Comparison of ENCODE assay signal across 1 cellular context in genomic region chr17:58378895-58379824, GRCh38.
TF ChIP-seq lines count a peak whose summit lies in the region.

No MANE protein-coding gene starts in this region.

TF ChIP-seq in HepG2, 621 proteins besides CTCF, POLR2A, EP300 and RAD21 (continued from another document):
- TF ChIP-seq ZNF407 (CRISPR knock-in tag; IDR thresholded peaks at IDR 0.05; ENCODE audit: not compliant biosample characterization): no peak
- TF ChIP-seq KDM6A (CRISPR knock-in tag; IDR thresholded peaks at IDR 0.05; ENCODE audit: low read depth): no peak
- no peak for TF ChIP-seq SYNCRIP (IDR thresholded peaks at IDR 0.05; ENCODE audit: insufficient read depth, low read depth, low read length)
- no peak for TF ChIP-seq TAF1 (CRISPR knock-in tag; IDR thresholded peaks at IDR 0.05)
- no peak for TF ChIP-seq ZNF503 (CRISPR knock-in tag; IDR thresholded peaks at IDR 0.05)
- no peak for TF ChIP-seq ZNF570 (CRISPR knock-in tag; IDR thresholded peaks at IDR 0.05; ENCODE audit: borderline replicate concordance)
- TF ChIP-seq HMGXB3 (CRISPR knock-in tag; IDR thresholded peaks at IDR 0.05; ENCODE audit: borderline replicate concordance): no peak
- TF ChIP-seq ZSCAN9 (CRISPR knock-in tag; IDR thresholded peaks at IDR 0.05; ENCODE audit: borderline replicate concordance): no peak
- TF ChIP-seq HDAC2 (CRISPR knock-in tag; IDR thresholded peaks at IDR 0.05): no peak
- TF ChIP-seq TBX2 (CRISPR knock-in tag; IDR thresholded peaks at IDR 0.05; ENCODE audit: borderline replicate concordance): no peak
- no peak for TF ChIP-seq PRPF4 (IDR thresholded peaks at IDR 0.05; ENCODE audit: low read depth, low read length, poor library complexity, severe bottlenecking)
- no peak for TF ChIP-seq ZNF749 (CRISPR knock-in tag; IDR thresholded peaks at IDR 0.05; ENCODE audit: borderline replicate concordance)
- no peak for TF ChIP-seq ZNF766 (CRISPR knock-in tag; IDR thresholded peaks at IDR 0.05; ENCODE audit: borderline replicate concordance)
- TF ChIP-seq MIXL1 (CRISPR knock-in tag; IDR thresholded peaks at IDR 0.05): 0 out of 2 replicates have a peak, but pooled peaks have one; percentile 16
- no peak for TF ChIP-seq NCOR1 (IDR thresholded peaks at IDR 0.05; ENCODE audit: borderline replicate concordance, low read length)
- TF ChIP-seq ZNF546 (CRISPR knock-in tag; conservative IDR thresholded peaks at IDR 0.05): no peak
- no peak for TF ChIP-seq ATRX (CRISPR knock-in tag; IDR thresholded peaks at IDR 0.05; ENCODE audit: borderline replicate concordance)
- TF ChIP-seq SRSF4 (IDR thresholded peaks at IDR 0.05; ENCODE audit: low read depth, low read length, poor library complexity, severe bottlenecking): no peak
- TF ChIP-seq ZNF747 (CRISPR knock-in tag; IDR thresholded peaks at IDR 0.05; ENCODE audit: borderline replicate concordance): no peak
- no peak for TF ChIP-seq MXI1 (IDR thresholded peaks at IDR 0.05; ENCODE audit: borderline replicate concordance, low read depth, low read length)
- TF ChIP-seq CHD2 (IDR thresholded peaks at IDR 0.05; ENCODE audit: low read depth, low read length): no peak
- no peak for TF ChIP-seq CENPBD1 (CRISPR knock-in tag; IDR thresholded peaks at IDR 0.05; ENCODE audit: borderline replicate concordance, low read depth)
- TF ChIP-seq ZNF704 (CRISPR knock-in tag; IDR thresholded peaks at IDR 0.05; ENCODE audit: borderline replicate concordance): no peak
